ENCODE assay signal across 18 cellular contexts in genomic region chr13:40970803-40971202, GRCh38. TPM values are rescaled to one million over a fixed set of nuclear protein-coding genes. Genes with fewer than 3 reads are reported as not detected.
DNase-seq lines count a peak whose midpoint lies in the region; ATAC-seq and TF ChIP-seq lines count a peak whose summit lies in the region.
"Had no signal": no experiment of that assay in that cellular context is flagged by ENCODE, and none has a peak within 500 bp of the region (broad histone marks: within the 10 kb centered on the region; RNA-seq: fewer than 3 reads in every experiment).

No MANE protein-coding gene starts in this region.

- intact Hi-C loops in naive thymus-derived CD4-positive, alpha-beta T cell (cut with micrococcal nuclease), result loop anchor here in 1 of 2 donors (1.0 kb wide), 1 partner anchor 8 kb away; no protein-coding TSS in a partner anchor
- intact Hi-C loops in activated T-helper 1 cell treated with anti-CD3 and anti-CD28 coated beads, Interleukin-12 subunit alpha, Interleukin-12 subunit beta, Interleukin-2, Interleukin-4 antibody, amounts not matched to agents 30 ng/mL and 10 ng/mL and 1 ng/mL, durations not matched to agents 14 hours and 24 hours and 36 hours (cut with micrococcal nuclease), result loop anchor here (10.0 kb wide), 1 partner anchor 224 kb away; the partner anchor contains the start of gene KBTBD7
- intact Hi-C loops in posterior cingulate gyrus (cut with DNase I), result no loop called here

- H3K4me3 Mint-ChIP-seq in CD4-positive, CD25-positive, alpha-beta regulatory T cell, result peak overlapping the region; percentile 59 to 77 (median 72)
- peak overlapping the region; percentile 12 to 88 (median 71) for H3K4me3 Mint-ChIP-seq in naive thymus-derived CD4-positive, alpha-beta T cell
- H3K4me3 Mint-ChIP-seq in activated T-helper 1 cell treated with anti-CD3 and anti-CD28 coated beads, Interleukin-12 subunit alpha, Interleukin-12 subunit beta, Interleukin-2, Interleukin-4 antibody, amounts not matched to agents 30 ng/mL and 10 ng/mL and 1 ng/mL, durations not matched to agents 14 hours and 24 hours and 36 hours, result no peak overlapping the region

- peak overlapping the region; percentile 100 for H3K4me3 ChIP-seq in CD4-positive, CD25-positive, alpha-beta regulatory T cell (ENCODE audit: low read depth, low read length)
- H3K4me3 ChIP-seq in HEK293 (ENCODE audit: low read depth, low read length), result no peak overlapping the region
- no peak overlapping the region for H3K4me3 ChIP-seq in naive thymus-derived CD4-positive, alpha-beta T cell (ENCODE audit: low read length)
- H3K4me3 ChIP-seq: lower lobe of right lung, prostate gland, suprapubic skin had no signal

- CTCF ChIA-PET in HEK293 (lab: Yijun Ruan, JAX), result no interaction called here
- CTCF ChIA-PET in naive thymus-derived CD4-positive, alpha-beta T cell (lab: Charles Lee), result interaction anchor here (1.7 kb wide), 1 partner anchor 89 kb away, joined by 5 read pairs; no protein-coding TSS in a partner anchor

- H3K27ac ChIP-seq in CD4-positive, CD25-positive, alpha-beta regulatory T cell (ENCODE audit: insufficient read depth, low read length, poor library complexity, severe bottlenecking), result peak overlapping the region; percentile 44
- no peak overlapping the region for H3K27ac ChIP-seq in HEK293 (ENCODE audit: extremely low read depth, low read depth, low read length)
- peak overlapping the region; percentile 19; the same call in 1 of the 2 replicates for H3K27ac ChIP-seq in VCaP
- H3K27ac ChIP-seq in naive thymus-derived CD4-positive, alpha-beta T cell (ENCODE audit: low read depth, low read length), result no peak overlapping the region
- H3K27ac ChIP-seq: lower lobe of right lung, prostate gland, suprapubic skin had no signal

- peaks cover 90% of the 10 kb centered on the region for H3K4me1 ChIP-seq in CD4-positive, CD25-positive, alpha-beta regulatory T cell (ENCODE audit: control insufficient read depth, insufficient read depth, low read length, poor library complexity, severe bottlenecking)
- peaks cover 23% of the 10 kb centered on the region for H3K4me1 ChIP-seq in HEK293 (ENCODE audit: control insufficient read depth, insufficient read depth, low read length)
- peaks cover 80 to 84% of the 10 kb centered on the region in 2 donors for H3K4me1 ChIP-seq in naive thymus-derived CD4-positive, alpha-beta T cell (ENCODE audit: control insufficient read depth in 2 of 2, insufficient read depth in 2 of 2, low read length in 2 of 2)

- no peak for DNase-seq in CD4-positive, CD25-positive, alpha-beta regulatory T cell
- DNase-seq in naive thymus-derived CD4-positive, alpha-beta T cell, result no peak
- no peak for DNase-seq in activated T-helper 1 cell treated with anti-CD3 and anti-CD28 coated beads, Interleukin-12 subunit alpha, Interleukin-12 subunit beta, Interleukin-2, Interleukin-4 antibody, amounts not matched to agents 30 ng/mL and 10 ng/mL and 1 ng/mL, durations not matched to agents 14 hours and 24 hours and 36 hours (ENCODE audit: low spot score)
- DNase-seq in NCI-H1436 (lab: John Stamatoyannopoulos, UW) (no peak), hepatic stellate cell (ENCODE audit: low spot score) (no peak), posterior cingulate gyrus (no peak)
- DNase-seq: activated CD4-positive, alpha-beta T cell treated with anti-CD3 and anti-CD28 coated beads, Interleukin-2, amount 50 U/mL, for 4 hours; aorta; DMS 273 treated with DMSO at 0.1 percent for 48 hours; effector CD8-positive, alpha-beta T cell; lower lobe of right lung; NCI-H226; small intestine; stimulated activated CD4-positive, alpha-beta T cell treated with anti-CD3 and anti-CD28 coated beads, Interleukin-4, amount 100 ng/mL, for 24 hours had no signal

- no peaks in the 10 kb centered on the region for H3K27me3 ChIP-seq in CD4-positive, CD25-positive, alpha-beta regulatory T cell (ENCODE audit: control insufficient read depth, insufficient read depth, low read length)
- no peaks in the 10 kb centered on the region for H3K27me3 ChIP-seq in naive thymus-derived CD4-positive, alpha-beta T cell (ENCODE audit: control insufficient read depth in 2 of 2, insufficient read depth in 2 of 2, low read length in 2 of 2)
- H3K27me3 ChIP-seq: suprapubic skin had no signal

- peaks cover 67 to 98% (median 86%) of the 10 kb centered on the region in 4 donors for H3K4me1 Mint-ChIP-seq in CD4-positive, CD25-positive, alpha-beta regulatory T cell
- H3K4me1 Mint-ChIP-seq in naive thymus-derived CD4-positive, alpha-beta T cell, result peaks cover 67 to 100% (median 99%) of the 10 kb centered on the region in 7 donors
- H3K4me1 Mint-ChIP-seq in activated T-helper 1 cell treated with anti-CD3 and anti-CD28 coated beads, Interleukin-12 subunit alpha, Interleukin-12 subunit beta, Interleukin-2, Interleukin-4 antibody, amounts not matched to agents 30 ng/mL and 10 ng/mL and 1 ng/mL, durations not matched to agents 14 hours and 24 hours and 36 hours (ENCODE audit: low read depth), result peaks cover 89% of the 10 kb centered on the region

- TF ChIP-seq CTCF in HEK293 (tag by site-specific recombination; IDR thresholded peaks at IDR 0.05) (no peak), VCaP (conservative IDR thresholded peaks at IDR 0.05) (no peak)

- no peak for ATAC-seq in CD4-positive, CD25-positive, alpha-beta regulatory T cell (ENCODE audit: low read depth in 2 of 2)
- no peak for ATAC-seq in naive thymus-derived CD4-positive, alpha-beta T cell
- ATAC-seq: lower lobe of right lung had no signal

- H3K27ac Mint-ChIP-seq in CD4-positive, CD25-positive, alpha-beta regulatory T cell, result peak overlapping the region in 2 of 3 donors; percentile 52 to 83
- peak overlapping the region in 7 of 9 donors; percentile 36 to 97 (median 70) for H3K27ac Mint-ChIP-seq in naive thymus-derived CD4-positive, alpha-beta T cell
- no peak overlapping the region for H3K27ac Mint-ChIP-seq in activated T-helper 1 cell treated with anti-CD3 and anti-CD28 coated beads, Interleukin-12 subunit alpha, Interleukin-12 subunit beta, Interleukin-2, Interleukin-4 antibody, amounts not matched to agents 30 ng/mL and 10 ng/mL and 1 ng/mL, durations not matched to agents 14 hours and 24 hours and 36 hours

- POLR2A ChIA-PET in HEK293 (lab: Yijun Ruan, JAX), result no interaction called here
- POLR2A ChIA-PET in naive thymus-derived CD4-positive, alpha-beta T cell (lab: Charles Lee), result interaction anchor here (0.5 to 1.8 kb wide), 5 partner anchors 8 to 53 kb away, joined by 3 to 7 read pairs (median 3); partner anchors contain the start of gene ELF1

- H3K36me3 Mint-ChIP-seq in CD4-positive, CD25-positive, alpha-beta regulatory T cell, result peaks cover 8% of the 10 kb centered on the region
- H3K36me3 Mint-ChIP-seq in naive thymus-derived CD4-positive, alpha-beta T cell, result peaks cover 0 to 3% (median 0%) of the 10 kb centered on the region in 5 donors
- peaks cover 9% of the 10 kb centered on the region for H3K36me3 Mint-ChIP-seq in activated T-helper 1 cell treated with anti-CD3 and anti-CD28 coated beads, Interleukin-12 subunit alpha, Interleukin-12 subunit beta, Interleukin-2, Interleukin-4 antibody, amounts not matched to agents 30 ng/mL and 10 ng/mL and 1 ng/mL, durations not matched to agents 14 hours and 24 hours and 36 hours (ENCODE audit: low read depth)

- H3K36me3 ChIP-seq in CD4-positive, CD25-positive, alpha-beta regulatory T cell (ENCODE audit: control insufficient read depth, insufficient read depth, low read length), result no peaks in the 10 kb centered on the region
- no peaks in the 10 kb centered on the region for H3K36me3 ChIP-seq in HEK293 (ENCODE audit: control insufficient read depth in 2 of 2, insufficient read depth in 1 of 2, low read length in 2 of 2)
- H3K36me3 ChIP-seq in naive thymus-derived CD4-positive, alpha-beta T cell (ENCODE audit: control insufficient read depth in 2 of 3, insufficient read depth in 3 of 3, low read length in 3 of 3), result no peaks in the 10 kb centered on the region
- H3K36me3 ChIP-seq: lower lobe of right lung, prostate gland, suprapubic skin had no signal

- no peaks in the 10 kb centered on the region for H3K27me3 Mint-ChIP-seq in CD4-positive, CD25-positive, alpha-beta regulatory T cell
- H3K27me3 Mint-ChIP-seq in naive thymus-derived CD4-positive, alpha-beta T cell, result no peaks in the 10 kb centered on the region
- H3K27me3 Mint-ChIP-seq in activated T-helper 1 cell treated with anti-CD3 and anti-CD28 coated beads, Interleukin-12 subunit alpha, Interleukin-12 subunit beta, Interleukin-2, Interleukin-4 antibody, amounts not matched to agents 30 ng/mL and 10 ng/mL and 1 ng/mL, durations not matched to agents 14 hours and 24 hours and 36 hours (ENCODE audit: insufficient read depth), result no peaks in the 10 kb centered on the region

- H3K9me3 ChIP-seq in CD4-positive, CD25-positive, alpha-beta regulatory T cell (ENCODE audit: control insufficient read depth in 2 of 2, low read length in 2 of 2), result no peaks in the 10 kb centered on the region
- no peaks in the 10 kb centered on the region for H3K9me3 ChIP-seq in HEK293 (ENCODE audit: control insufficient read depth, insufficient read depth, low read depth, low read length)
- no peaks in the 10 kb centered on the region for H3K9me3 ChIP-seq in naive thymus-derived CD4-positive, alpha-beta T cell (ENCODE audit: control insufficient read depth in 2 of 3, low read length in 3 of 3)
- H3K9me3 ChIP-seq: lower lobe of right lung, prostate gland, suprapubic skin had no signal

- no peaks in the 10 kb centered on the region for H3K9me3 Mint-ChIP-seq in CD4-positive, CD25-positive, alpha-beta regulatory T cell
- H3K9me3 Mint-ChIP-seq in naive thymus-derived CD4-positive, alpha-beta T cell, result peaks cover 0 to 2% (median 0%) of the 10 kb centered on the region in 11 donors
- no peaks in the 10 kb centered on the region for H3K9me3 Mint-ChIP-seq in activated T-helper 1 cell treated with anti-CD3 and anti-CD28 coated beads, Interleukin-12 subunit alpha, Interleukin-12 subunit beta, Interleukin-2, Interleukin-4 antibody, amounts not matched to agents 30 ng/mL and 10 ng/mL and 1 ng/mL, durations not matched to agents 14 hours and 24 hours and 36 hours

TF ChIP-seq in HEK293, 187 proteins besides CTCF, POLR2A, EP300 and RAD21 (continues in another document):
- peak; percentile 91 for TF ChIP-seq ZNF629 (tag by site-specific recombination; IDR thresholded peaks at IDR 0.05)

RNA-seq across cellular contexts. Expression of gene ELF1, which starts 48.3 kb away (rescaled TPM):
- 285 TPM for total RNA-seq in CD4-positive, CD25-positive, alpha-beta regulatory T cell
- 100 to 1,000 TPM; 122 to 178 (median 141) TPM for polyA plus RNA-seq in CD4-positive, CD25-positive, alpha-beta regulatory T cell
- total RNA-seq in naive thymus-derived CD4-positive, alpha-beta T cell, result 100 to 1,000 TPM; 117 to 193 (median 180) TPM
- polyA plus RNA-seq in naive thymus-derived CD4-positive, alpha-beta T cell, result 100 to 1,000 TPM; 134 to 142 TPM
- total RNA-seq in activated T-helper 1 cell treated with anti-CD3 and anti-CD28 coated beads, Interleukin-12 subunit alpha, Interleukin-12 subunit beta, Interleukin-2, Interleukin-4 antibody, amounts not matched to agents 30 ng/mL and 10 ng/mL and 1 ng/mL, durations not matched to agents 14 hours and 24 hours and 36 hours, result 75.3 and 76.8 TPM in 2 replicates

Comparison
In these comparisons a context has a peak if more than half of its experiments do, and no peak if none do; other contexts are left out.
1. H3K27ac ChIP-seq: peak in CD4-positive, CD25-positive, alpha-beta regulatory T cell (single experiment) and VCaP (single experiment); none in HEK293 (single experiment) and naive thymus-derived CD4-positive, alpha-beta T cell (single experiment).